In the genomic region with DNA sequence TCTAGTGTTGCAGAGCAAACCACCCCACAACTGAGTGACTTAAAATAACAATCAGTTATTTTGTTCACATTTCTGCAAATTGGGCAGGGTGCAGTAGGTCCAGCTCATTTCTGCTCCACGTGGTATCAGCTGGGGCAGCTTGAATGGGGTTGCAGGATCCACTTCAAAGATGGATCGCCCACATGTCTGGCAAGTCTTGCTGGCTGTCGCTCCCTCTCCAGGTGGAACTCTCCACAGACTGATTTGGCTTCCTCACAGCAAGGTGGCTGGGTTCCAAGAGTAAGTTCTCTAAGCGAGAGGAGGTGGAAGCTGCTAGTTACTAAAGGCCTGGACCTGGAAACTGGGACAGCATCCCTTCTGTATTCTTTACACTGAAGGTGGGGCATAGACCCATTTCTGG, we compare ENCODE assay signal across 12 cellular contexts.
"Had no signal": no experiment of that assay in that cellular context is flagged by ENCODE, and none has a peak within 500 bp of the region (broad histone marks: within the 10 kb centered on the region; RNA-seq: fewer than 3 reads in every experiment).

No MANE protein-coding gene starts in this region.

- H3K27me3 ChIP-seq: gastrocnemius medialis had no signal

- H3K4me3 ChIP-seq: gastrocnemius medialis had no signal

- H3K27me3 Mint-ChIP-seq: activated CD8-positive, alpha-beta memory T cell treated with anti-CD3 and anti-CD28 coated beads, Interleukin-2, amount 10 ng/mL, durations not matched to agents 7 days and 5 days; activated naive CD8-positive, alpha-beta T cell treated with anti-CD3 and anti-CD28 coated beads for 36 hours; activated T-cell treated with anti-CD3 and anti-CD28 coated beads, Interleukin-2, amount 50 U/mL, for 24 hours; naive B cell had no signal

- ATAC-seq: activated CD8-positive, alpha-beta memory T cell treated with anti-CD3 and anti-CD28 coated beads, Interleukin-2, amount 10 ng/mL, durations not matched to agents 7 days and 5 days; gastrocnemius medialis had no signal

- H3K36me3 ChIP-seq: gastrocnemius medialis had no signal

- H3K4me1 ChIP-seq: gastrocnemius medialis had no signal

- H3K4me1 Mint-ChIP-seq: activated CD8-positive, alpha-beta memory T cell treated with anti-CD3 and anti-CD28 coated beads, Interleukin-2, amount 10 ng/mL, durations not matched to agents 7 days and 5 days; activated naive CD8-positive, alpha-beta T cell treated with anti-CD3 and anti-CD28 coated beads for 36 hours; mesothelial cell of epicardium had no signal

- H3K4me3 Mint-ChIP-seq: activated CD8-positive, alpha-beta memory T cell treated with anti-CD3 and anti-CD28 coated beads, Interleukin-2, amount 10 ng/mL, durations not matched to agents 7 days and 5 days; activated naive CD8-positive, alpha-beta T cell treated with anti-CD3 and anti-CD28 coated beads for 36 hours; activated T-cell treated with anti-CD3 and anti-CD28 coated beads, Interleukin-2, amount 50 U/mL, for 24 hours; mesothelial cell of epicardium; naive B cell had no signal

- DNase-seq: activated CD4-positive, alpha-beta T cell treated with anti-CD3 and anti-CD28 coated beads, Interleukin-2, amount 50 U/mL, for 48 hours; activated CD4-positive, CD25-positive, alpha-beta regulatory T cell treated with anti-CD3 and anti-CD28 coated beads, Interleukin-2, amount 50 U/mL, for 72 hours; activated CD8-positive, alpha-beta memory T cell treated with anti-CD3 and anti-CD28 coated beads, Interleukin-2, amount 10 ng/mL, durations not matched to agents 7 days and 5 days; activated effector memory CD4-positive, alpha-beta T cell treated with anti-CD3 and anti-CD28 coated beads, Interleukin-2, amount 50 U/mL, for 16 hours; activated naive CD8-positive, alpha-beta T cell treated with anti-CD3 and anti-CD28 coated beads for 36 hours; activated T-cell treated with anti-CD3 and anti-CD28 coated beads, Interleukin-2, amount 50 U/mL, for 24 hours; effector CD8-positive, alpha-beta T cell; gastrocnemius medialis; kidney; naive B cell; trophoblast cell had no signal

- H3K27ac Mint-ChIP-seq: activated CD8-positive, alpha-beta memory T cell treated with anti-CD3 and anti-CD28 coated beads, Interleukin-2, amount 10 ng/mL, durations not matched to agents 7 days and 5 days; activated naive CD8-positive, alpha-beta T cell treated with anti-CD3 and anti-CD28 coated beads for 36 hours; activated T-cell treated with anti-CD3 and anti-CD28 coated beads, Interleukin-2, amount 50 U/mL, for 24 hours; mesothelial cell of epicardium had no signal

- H3K27ac ChIP-seq: gastrocnemius medialis had no signal
